1 cellular context compared by ENCODE assay signal in the genomic region with DNA sequence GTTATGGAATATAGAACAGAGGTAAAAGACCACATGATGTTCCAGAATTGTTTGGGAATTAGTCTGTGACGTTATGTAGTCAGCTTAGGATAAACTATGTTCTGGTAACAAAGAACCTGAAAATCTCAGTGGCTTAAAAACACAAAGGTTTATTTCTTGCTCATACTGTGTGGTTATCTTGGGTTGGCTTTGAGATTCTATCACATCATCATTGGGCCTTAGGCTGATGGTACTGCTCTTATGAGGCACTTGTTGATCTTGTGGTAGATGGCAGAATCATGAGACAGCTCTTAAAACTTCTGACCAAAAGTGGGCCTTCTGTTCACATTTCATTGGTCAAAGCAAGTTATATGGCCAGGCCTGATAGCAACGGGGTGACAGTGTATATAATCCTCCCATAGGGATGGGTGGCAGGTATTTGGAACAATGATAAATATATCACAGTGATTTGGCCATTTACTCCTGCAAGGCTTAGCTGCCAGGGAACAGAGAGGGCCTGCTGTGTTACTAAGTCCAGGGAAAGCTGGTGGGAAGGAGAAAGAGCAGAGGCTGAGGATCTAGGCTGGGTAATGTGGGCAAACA.
TF ChIP-seq lines count a peak whose summit lies in the region.

No MANE protein-coding gene starts in this region.

TF ChIP-seq in IMR-90, 13 proteins besides CTCF, POLR2A, EP300 and RAD21:
- TF ChIP-seq CHD1 (IDR thresholded peaks at IDR 0.05; ENCODE audit: low read depth, low read length) (no peak), SMC3 (IDR thresholded peaks at IDR 0.05; ENCODE audit: low read depth, low read length) (no peak), NFE2L2 (IDR thresholded peaks at IDR 0.05; ENCODE audit: low read depth, low read length) (no peak), ELK1 (IDR thresholded peaks at IDR 0.05; ENCODE audit: borderline replicate concordance, low read depth, low read length) (no peak), BHLHE40 (IDR thresholded peaks at IDR 0.05; ENCODE audit: low read depth, low read length) (no peak), FOS (IDR thresholded peaks at IDR 0.05; ENCODE audit: low read depth, low read length) (no peak), MAFK (IDR thresholded peaks at IDR 0.05; ENCODE audit: low read depth, low read length) (no peak), MXI1 (IDR thresholded peaks at IDR 0.05; ENCODE audit: borderline replicate concordance, low read depth, low read length) (no peak), RFX5 (IDR thresholded peaks at IDR 0.05; ENCODE audit: low read depth, low read length) (no peak), RCOR1 (IDR thresholded peaks at IDR 0.05; ENCODE audit: insufficient replicate concordance, low read length) (no peak)
- TF ChIP-seq, protein P1, sequence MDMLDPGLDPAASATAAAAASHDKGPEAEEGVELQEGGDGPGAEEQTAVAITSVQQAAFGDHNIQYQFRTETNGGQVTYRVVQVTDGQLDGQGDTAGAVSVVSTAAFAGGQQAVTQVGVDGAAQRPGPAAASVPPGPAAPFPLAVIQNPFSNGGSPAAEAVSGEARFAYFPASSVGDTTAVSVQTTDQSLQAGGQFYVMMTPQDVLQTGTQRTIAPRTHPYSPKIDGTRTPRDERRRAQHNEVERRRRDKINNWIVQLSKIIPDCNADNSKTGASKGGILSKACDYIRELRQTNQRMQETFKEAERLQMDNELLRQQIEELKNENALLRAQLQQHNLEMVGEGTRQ (IDR thresholded peaks at IDR 0.05; ENCODE audit: low read depth, low read length), result no peak
